Comparison of ENCODE assay signal across 1 cellular context in genomic region chr6:11202513-11203305, GRCh38.
TF ChIP-seq lines count a peak whose summit lies in the region.

No MANE protein-coding gene starts in this region.

TF ChIP-seq in HepG2, 621 proteins besides CTCF, POLR2A, EP300 and RAD21 (continued from another document and continues in another):
- TF ChIP-seq HNF4G (IDR thresholded peaks at IDR 0.05; ENCODE audit: borderline replicate concordance, low read depth, low read length) (no peak), HNF4G (CRISPR knock-in tag; IDR thresholded peaks at IDR 0.05; ENCODE audit: borderline replicate concordance, low read depth) (no peak), ZNF605 (CRISPR knock-in tag; IDR thresholded peaks at IDR 0.05) (peak; percentile 42; the same call in 1 of the 2 replicates), FOSL2 (CRISPR knock-in tag; IDR thresholded peaks at IDR 0.05) (peak; percentile 88), HMGXB3 (CRISPR knock-in tag; IDR thresholded peaks at IDR 0.05; ENCODE audit: borderline replicate concordance) (peak; percentile 68), ZNF790 (CRISPR knock-in tag; IDR thresholded peaks at IDR 0.05; ENCODE audit: borderline replicate concordance) (no peak), SALL2 (CRISPR knock-in tag; IDR thresholded peaks at IDR 0.05) (no peak), RNF219 (CRISPR knock-in tag; IDR thresholded peaks at IDR 0.05) (no peak), ZBTB7B (CRISPR knock-in tag; IDR thresholded peaks at IDR 0.05) (peak; percentile 89), ZNF678 (CRISPR knock-in tag; IDR thresholded peaks at IDR 0.05) (no peak), ATF2 (CRISPR knock-in tag; IDR thresholded peaks at IDR 0.05) (peak; percentile 81), ZNF7 (CRISPR knock-in tag; IDR thresholded peaks at IDR 0.05) (no peak), CENPBD1 (CRISPR knock-in tag; IDR thresholded peaks at IDR 0.05; ENCODE audit: borderline replicate concordance, low read depth) (no peak), ZNF333 (CRISPR knock-in tag; IDR thresholded peaks at IDR 0.05; ENCODE audit: borderline replicate concordance) (no peak), CHCHD3 (CRISPR knock-in tag; IDR thresholded peaks at IDR 0.05) (no peak), ZNF12 (CRISPR knock-in tag; IDR thresholded peaks at IDR 0.05) (peak; percentile 70; the same call in 1 of the 2 replicates), HDAC1 (CRISPR knock-in tag; IDR thresholded peaks at IDR 0.05) (peak; percentile 81), HNF1B (CRISPR knock-in tag; IDR thresholded peaks at IDR 0.05) (peak; percentile 50; the same call in 1 of the 2 replicates), ZNF101 (CRISPR knock-in tag; IDR thresholded peaks at IDR 0.05; ENCODE audit: borderline replicate concordance, low read depth) (no peak), ZNF740 (CRISPR knock-in tag; IDR thresholded peaks at IDR 0.05) (no peak), SPEN (CRISPR knock-in tag; IDR thresholded peaks at IDR 0.05; ENCODE audit: low read depth) (peak; percentile 56; the same call in 1 of the 2 replicates), ZNF275 (CRISPR knock-in tag; IDR thresholded peaks at IDR 0.05; ENCODE audit: borderline replicate concordance) (no peak; the same call in 1 of the 2 replicates), ZNF766 (CRISPR knock-in tag; IDR thresholded peaks at IDR 0.05; ENCODE audit: borderline replicate concordance) (no peak), ZNF329 (CRISPR knock-in tag; IDR thresholded peaks at IDR 0.05; ENCODE audit: low read depth) (no peak), SIX1 (CRISPR knock-in tag; IDR thresholded peaks at IDR 0.05; ENCODE audit: borderline replicate concordance) (0 out of 2 replicates have a peak, but pooled peaks have one; percentile 24), ZNF784 (CRISPR knock-in tag; IDR thresholded peaks at IDR 0.05; ENCODE audit: borderline replicate concordance) (peak; percentile 91; the same call in 1 of the 2 replicates), GFI1 (CRISPR knock-in tag; IDR thresholded peaks at IDR 0.05; ENCODE audit: borderline replicate concordance) (peak; percentile 87), MAX (IDR thresholded peaks at IDR 0.05) (peak; percentile 73), KLF15 (CRISPR knock-in tag; IDR thresholded peaks at IDR 0.05; ENCODE audit: borderline replicate concordance) (no peak), ZNF136 (CRISPR knock-in tag; IDR thresholded peaks at IDR 0.05; ENCODE audit: low read depth) (peak; percentile 92; the same call in 1 of the 2 replicates)
- TF ChIP-seq, protein P1, sequence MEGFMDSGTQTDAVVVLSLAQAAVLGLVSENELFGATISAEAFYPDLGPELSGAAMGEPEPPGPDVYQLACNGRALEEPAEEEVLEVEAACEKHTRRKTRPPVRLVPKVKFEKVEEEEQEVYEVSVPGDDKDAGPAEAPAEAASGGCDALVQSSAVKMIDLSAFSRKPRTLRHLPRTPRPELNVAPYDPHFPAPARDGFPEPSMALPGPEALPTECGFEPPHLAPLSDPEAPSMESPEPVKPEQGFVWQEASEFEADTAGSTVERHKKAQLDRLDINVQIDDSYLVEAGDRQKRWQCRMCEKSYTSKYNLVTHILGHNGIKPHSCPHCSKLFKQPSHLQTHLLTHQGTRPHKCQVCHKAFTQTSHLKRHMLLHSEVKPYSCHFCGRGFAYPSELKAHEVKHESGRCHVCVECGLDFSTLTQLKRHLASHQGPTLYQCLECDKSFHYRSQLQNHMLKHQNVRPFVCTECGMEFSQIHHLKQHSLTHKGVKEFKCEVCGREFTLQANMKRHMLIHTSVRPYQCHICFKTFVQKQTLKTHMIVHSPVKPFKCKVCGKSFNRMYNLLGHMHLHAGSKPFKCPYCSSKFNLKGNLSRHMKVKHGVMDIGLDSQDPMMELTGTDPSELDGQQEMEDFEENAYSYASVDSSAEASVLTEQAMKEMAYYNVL (CRISPR knock-in tag; IDR thresholded peaks at IDR 0.05; ENCODE audit: borderline replicate concordance): peak; percentile 57; the same call in 1 of the 2 replicates
- TF ChIP-seq, protein P2, sequence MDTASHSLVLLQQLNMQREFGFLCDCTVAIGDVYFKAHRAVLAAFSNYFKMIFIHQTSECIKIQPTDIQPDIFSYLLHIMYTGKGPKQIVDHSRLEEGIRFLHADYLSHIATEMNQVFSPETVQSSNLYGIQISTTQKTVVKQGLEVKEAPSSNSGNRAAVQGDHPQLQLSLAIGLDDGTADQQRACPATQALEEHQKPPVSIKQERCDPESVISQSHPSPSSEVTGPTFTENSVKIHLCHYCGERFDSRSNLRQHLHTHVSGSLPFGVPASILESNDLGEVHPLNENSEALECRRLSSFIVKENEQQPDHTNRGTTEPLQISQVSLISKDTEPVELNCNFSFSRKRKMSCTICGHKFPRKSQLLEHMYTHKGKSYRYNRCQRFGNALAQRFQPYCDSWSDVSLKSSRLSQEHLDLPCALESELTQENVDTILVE (CRISPR knock-in tag; IDR thresholded peaks at IDR 0.05): 0 out of 2 replicates have a peak, but pooled peaks have one; percentile 40
- TF ChIP-seq, protein P3, sequence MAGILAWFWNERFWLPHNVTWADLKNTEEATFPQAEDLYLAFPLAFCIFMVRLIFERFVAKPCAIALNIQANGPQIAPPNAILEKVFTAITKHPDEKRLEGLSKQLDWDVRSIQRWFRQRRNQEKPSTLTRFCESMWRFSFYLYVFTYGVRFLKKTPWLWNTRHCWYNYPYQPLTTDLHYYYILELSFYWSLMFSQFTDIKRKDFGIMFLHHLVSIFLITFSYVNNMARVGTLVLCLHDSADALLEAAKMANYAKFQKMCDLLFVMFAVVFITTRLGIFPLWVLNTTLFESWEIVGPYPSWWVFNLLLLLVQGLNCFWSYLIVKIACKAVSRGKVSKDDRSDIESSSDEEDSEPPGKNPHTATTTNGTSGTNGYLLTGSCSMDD (CRISPR knock-in tag; IDR thresholded peaks at IDR 0.05): no peak
- TF ChIP-seq, protein P4, sequence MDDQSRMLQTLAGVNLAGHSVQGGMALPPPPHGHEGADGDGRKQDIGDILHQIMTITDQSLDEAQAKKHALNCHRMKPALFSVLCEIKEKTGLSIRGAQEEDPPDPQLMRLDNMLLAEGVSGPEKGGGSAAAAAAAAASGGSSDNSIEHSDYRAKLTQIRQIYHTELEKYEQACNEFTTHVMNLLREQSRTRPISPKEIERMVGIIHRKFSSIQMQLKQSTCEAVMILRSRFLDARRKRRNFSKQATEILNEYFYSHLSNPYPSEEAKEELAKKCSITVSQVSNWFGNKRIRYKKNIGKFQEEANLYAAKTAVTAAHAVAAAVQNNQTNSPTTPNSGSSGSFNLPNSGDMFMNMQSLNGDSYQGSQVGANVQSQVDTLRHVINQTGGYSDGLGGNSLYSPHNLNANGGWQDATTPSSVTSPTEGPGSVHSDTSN (CRISPR knock-in tag; IDR thresholded peaks at IDR 0.05; ENCODE audit: borderline replicate concordance): no peak
- TF ChIP-seq, protein P5, sequence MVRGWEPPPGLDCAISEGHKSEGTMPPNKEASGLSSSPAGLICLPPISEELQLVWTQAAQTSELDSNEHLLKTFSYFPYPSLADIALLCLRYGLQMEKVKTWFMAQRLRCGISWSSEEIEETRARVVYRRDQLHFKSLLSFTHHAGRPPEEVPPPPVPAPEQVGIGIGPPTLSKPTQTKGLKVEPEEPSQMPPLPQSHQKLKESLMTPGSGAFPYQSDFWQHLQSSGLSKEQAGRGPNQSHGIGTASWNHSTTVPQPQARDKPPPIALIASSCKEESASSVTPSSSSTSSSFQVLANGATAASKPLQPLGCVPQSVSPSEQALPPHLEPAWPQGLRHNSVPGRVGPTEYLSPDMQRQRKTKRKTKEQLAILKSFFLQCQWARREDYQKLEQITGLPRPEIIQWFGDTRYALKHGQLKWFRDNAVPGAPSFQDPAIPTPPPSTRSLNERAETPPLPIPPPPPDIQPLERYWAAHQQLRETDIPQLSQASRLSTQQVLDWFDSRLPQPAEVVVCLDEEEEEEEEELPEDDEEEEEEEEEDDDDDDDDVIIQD (CRISPR knock-in tag; IDR thresholded peaks at IDR 0.05; ENCODE audit: low read depth): peak; percentile 72
